23 cellular contexts compared by ENCODE assay signal in genomic region chr9:26062172-26062571, GRCh38.
"Had no signal": no experiment of that assay in that cellular context is flagged by ENCODE, and none has a peak within 500 bp of the region (broad histone marks: within the 10 kb centered on the region; RNA-seq: fewer than 3 reads in every experiment).

No MANE protein-coding gene starts in this region.

- DNase-seq: activated B cell treated with CpG ODN at 0.5 μM for 24 hours; activated CD4-positive, alpha-beta T cell treated with anti-CD3 and anti-CD28 coated beads for 36 hours; activated CD4-positive, alpha-beta T cell treated with anti-CD3 and anti-CD28 coated beads, Interleukin-2, amount 50 U/mL, for 4 hours; activated CD8-positive, alpha-beta memory T cell treated with anti-CD3 and anti-CD28 coated beads, Interleukin-2, amount 50 U/mL, for 48 hours; activated effector memory CD4-positive, alpha-beta T cell treated with Interleukin-2 at 50 U/mL for 16 hours; activated naive CD4-positive, alpha-beta T cell treated with anti-CD3 and anti-CD28 coated beads for 36 hours; activated naive CD8-positive, alpha-beta T cell treated with anti-CD3 and anti-CD28 coated beads, Interleukin-2, amount 10 ng/mL, durations not matched to agents 7 days and 5 days; activated T-cell treated with anti-CD3 and anti-CD28 coated beads, Interleukin-2, amount 50 U/mL, for 48 hours; amniotic stem cell; cerebellar nuclear complex; cortex of kidney; erythroblast; foreskin fibroblast; naive thymus-derived CD4-positive, alpha-beta T cell; retina; spleen; stimulated activated CD4-positive, alpha-beta T cell treated with anti-CD3 and anti-CD28 coated beads, Interleukin-4, amount 100 ng/mL, for 1 hour; stimulated activated naive CD8-positive, alpha-beta T cell treated with anti-CD3 and anti-CD28 coated beads, Interleukin-15, Interleukin-2, amounts not matched to agents 100 U/mL and 50 U/mL, for 24 hours; thyroid gland; upper lobe of right lung had no signal

- H3K4me1 Mint-ChIP-seq: activated B cell treated with CpG ODN at 0.5 μM for 24 hours; activated CD4-positive, alpha-beta T cell treated with anti-CD3 and anti-CD28 coated beads for 36 hours; activated naive CD8-positive, alpha-beta T cell treated with anti-CD3 and anti-CD28 coated beads, Interleukin-2, amount 10 ng/mL, durations not matched to agents 7 days and 5 days; naive thymus-derived CD4-positive, alpha-beta T cell; neural crest cell had no signal

- H3K4me3 Mint-ChIP-seq: activated B cell treated with CpG ODN at 0.5 μM for 24 hours; activated CD4-positive, alpha-beta T cell treated with anti-CD3 and anti-CD28 coated beads for 36 hours; activated naive CD4-positive, alpha-beta T cell treated with anti-CD3 and anti-CD28 coated beads for 36 hours; activated naive CD8-positive, alpha-beta T cell treated with anti-CD3 and anti-CD28 coated beads, Interleukin-2, amount 10 ng/mL, durations not matched to agents 7 days and 5 days; naive thymus-derived CD4-positive, alpha-beta T cell; neural crest cell; T-helper 1 cell treated with Interleukin-12 subunit alpha and Interleukin-12 subunit beta and Interleukin-4 antibody, amounts not matched to agents 30 μg/mL and 1 μg/mL, for 36 hours had no signal

- H3K27me3 Mint-ChIP-seq: activated B cell treated with CpG ODN at 0.5 μM for 24 hours; activated CD4-positive, alpha-beta T cell treated with anti-CD3 and anti-CD28 coated beads for 36 hours; activated naive CD8-positive, alpha-beta T cell treated with anti-CD3 and anti-CD28 coated beads, Interleukin-2, amount 10 ng/mL, durations not matched to agents 7 days and 5 days; naive thymus-derived CD4-positive, alpha-beta T cell had no signal

- H3K27me3 ChIP-seq: spleen, thyroid gland, upper lobe of right lung had no signal

- H3K4me3 ChIP-seq: lung, spleen, thyroid gland, upper lobe of right lung had no signal

- H3K36me3 ChIP-seq: spleen, thyroid gland, upper lobe of right lung had no signal

- H3K4me1 ChIP-seq: spleen, thyroid gland, upper lobe of right lung had no signal

- H3K9me3 ChIP-seq: thyroid gland, upper lobe of right lung had no signal

- H3K9me3 Mint-ChIP-seq: neural crest cell; T-helper 1 cell treated with Interleukin-12 subunit alpha and Interleukin-12 subunit beta and Interleukin-4 antibody, amounts not matched to agents 30 μg/mL and 1 μg/mL, for 36 hours had no signal

- H3K27ac Mint-ChIP-seq: activated B cell treated with CpG ODN at 0.5 μM for 24 hours; activated CD4-positive, alpha-beta T cell treated with anti-CD3 and anti-CD28 coated beads for 36 hours; activated naive CD4-positive, alpha-beta T cell treated with anti-CD3 and anti-CD28 coated beads for 36 hours; activated naive CD8-positive, alpha-beta T cell treated with anti-CD3 and anti-CD28 coated beads, Interleukin-2, amount 10 ng/mL, durations not matched to agents 7 days and 5 days; naive thymus-derived CD4-positive, alpha-beta T cell; T-helper 1 cell treated with Interleukin-12 subunit alpha and Interleukin-12 subunit beta and Interleukin-4 antibody, amounts not matched to agents 30 μg/mL and 1 μg/mL, for 36 hours had no signal

- ATAC-seq: activated CD4-positive, alpha-beta T cell treated with anti-CD3 and anti-CD28 coated beads for 36 hours; naive thymus-derived CD4-positive, alpha-beta T cell; stimulated activated naive CD8-positive, alpha-beta T cell treated with anti-CD3 and anti-CD28 coated beads, Interleukin-15, Interleukin-2, amounts not matched to agents 100 U/mL and 50 U/mL, for 24 hours; upper lobe of right lung had no signal

- H3K27ac ChIP-seq: spleen, thyroid gland, upper lobe of right lung had no signal

- H3K36me3 Mint-ChIP-seq: activated naive CD8-positive, alpha-beta T cell treated with anti-CD3 and anti-CD28 coated beads, Interleukin-2, amount 10 ng/mL, durations not matched to agents 7 days and 5 days; naive thymus-derived CD4-positive, alpha-beta T cell had no signal
